ENCODE assay signal across 8 cellular contexts in genomic region chr9:37187269-37187668, GRCh38.
DNase-seq lines count a peak whose midpoint lies in the region; ATAC-seq and TF ChIP-seq lines count a peak whose summit lies in the region.
"Had no signal": no experiment of that assay in that cellular context is flagged by ENCODE, and none has a peak within 500 bp of the region (broad histone marks: within the 10 kb centered on the region; RNA-seq: fewer than 3 reads in every experiment).

No MANE protein-coding gene starts in this region.

- peak; percentile 66 for DNase-seq in NCI-H82 (lab: John Stamatoyannopoulos, UW)
- no peak for DNase-seq in natural killer cell treated with Interleukin-12 subunit alpha and Interleukin-12 subunit beta and Interleukin-15 and Interleukin-18, amount 100 ng/mL, for 72 hours (ENCODE audit: low spot score)
- DNase-seq in NCI-H226: no peak
- DNase-seq in EL: no peak
- no peak for DNase-seq in LoVo (ENCODE audit: low spot score)
- DNase-seq: OCI-M1 had no signal

- H3K27me3 Mint-ChIP-seq in natural killer cell treated with Interleukin-12 subunit alpha and Interleukin-12 subunit beta and Interleukin-15 and Interleukin-18, amount 100 ng/mL, for 72 hours: no peaks in the 10 kb centered on the region

- peak; percentile 46 for TF ChIP-seq POLR2A in GM18951 (IDR thresholded peaks at IDR 0.05; ENCODE audit: extremely low read depth, insufficient read depth, insufficient read length)

- peak; percentile 55 for ATAC-seq in HG02610 (IDR thresholded peaks at IDR 0.05; ENCODE audit: unreplicated experiment)
- ATAC-seq in natural killer cell treated with Interleukin-12 subunit alpha and Interleukin-12 subunit beta and Interleukin-15 and Interleukin-18, amount 100 ng/mL, for 72 hours: peak; percentile 57 to 74

- H3K4me3 Mint-ChIP-seq in natural killer cell treated with Interleukin-12 subunit alpha and Interleukin-12 subunit beta and Interleukin-15 and Interleukin-18, amount 100 ng/mL, for 72 hours: peak overlapping the region; percentile 86

- H3K9me3 Mint-ChIP-seq in natural killer cell treated with Interleukin-12 subunit alpha and Interleukin-12 subunit beta and Interleukin-15 and Interleukin-18, amount 100 ng/mL, for 72 hours: no peaks in the 10 kb centered on the region

- peaks cover 9% of the 10 kb centered on the region for H3K36me3 Mint-ChIP-seq in natural killer cell treated with Interleukin-12 subunit alpha and Interleukin-12 subunit beta and Interleukin-15 and Interleukin-18, amount 100 ng/mL, for 72 hours

- in situ Hi-C loops in GM18951 (cut with MboI; ENCODE audit: low sequenced_read_pairs, unreplicated experiment): no loop called here

- peaks cover 23 to 25% of the 10 kb centered on the region in 2 donors for H3K4me1 Mint-ChIP-seq in natural killer cell treated with Interleukin-12 subunit alpha and Interleukin-12 subunit beta and Interleukin-15 and Interleukin-18, amount 100 ng/mL, for 72 hours (ENCODE audit: low read depth in 2 of 2)

- peak overlapping the region; percentile 91 to 93 for H3K27ac Mint-ChIP-seq in natural killer cell treated with Interleukin-12 subunit alpha and Interleukin-12 subunit beta and Interleukin-15 and Interleukin-18, amount 100 ng/mL, for 72 hours
